Comparison of ENCODE assay signal across 8 cellular contexts in genomic region chr7:131108212-131108980, GRCh38.
DNase-seq lines count a peak whose midpoint lies in the region; ATAC-seq and TF ChIP-seq lines count a peak whose summit lies in the region.

No MANE protein-coding gene starts in this region.

- TF ChIP-seq CTCF in AG04449 (IDR thresholded peaks at IDR 0.05; ENCODE audit: insufficient read depth, low read length, missing control alignments) (no peak), endothelial cell (IDR thresholded peaks at IDR 0.05; ENCODE audit: unreplicated experiment) (no peak)

- H3K27ac Mint-ChIP-seq in T-cell (peak overlapping the region; percentile 96 to 99), endothelial cell (ENCODE audit: unreplicated experiment) (peak overlapping the region; percentile 15)
- peak overlapping the region; percentile 96 to 100 (median 100) for H3K27ac Mint-ChIP-seq in naive thymus-derived CD8-positive, alpha-beta T cell

- no peaks in the 10 kb centered on the region for H3K9me3 Mint-ChIP-seq in T-cell
- no peaks in the 10 kb centered on the region for H3K9me3 Mint-ChIP-seq in endothelial cell (ENCODE audit: unreplicated experiment)
- H3K9me3 Mint-ChIP-seq in naive thymus-derived CD8-positive, alpha-beta T cell = peaks cover 0 to 7% (median 0%) of the 10 kb centered on the region in 9 donors

- H3K4me3 Mint-ChIP-seq in T-cell = peak overlapping the region; percentile 95 to 99 (median 98)
- H3K4me3 Mint-ChIP-seq in endothelial cell (ENCODE audit: unreplicated experiment) = peak overlapping the region; percentile 97
- H3K4me3 Mint-ChIP-seq in naive thymus-derived CD8-positive, alpha-beta T cell = peak overlapping the region; percentile 92 to 100 (median 99)

- H3K27me3 Mint-ChIP-seq in T-cell (no peaks in the 10 kb centered on the region), endothelial cell (ENCODE audit: unreplicated experiment) (peaks cover 27% of the 10 kb centered on the region)
- peaks cover 0 to 7% (median 0%) of the 10 kb centered on the region in 5 donors for H3K27me3 Mint-ChIP-seq in naive thymus-derived CD8-positive, alpha-beta T cell

- POLR2A ChIA-PET in AG04449 (lab: Yijun Ruan, JAX) (no interaction called here), T-cell (lab: Charles Lee) (interaction anchor here (0.5 to 2.4 kb wide), 14 partner anchors 9 to 266 kb away, joined by 3 to 16 read pairs (median 4); no protein-coding TSS in a partner anchor)
- POLR2A ChIA-PET in naive thymus-derived CD8-positive, alpha-beta T cell (lab: Charles Lee) = interaction anchor here (0.6 to 6.4 kb wide), 8 partner anchors 13 to 316 kb away, joined by 3 to 45 read pairs (median 4); partner anchors contain the start of gene MKLN1

- DNase-seq in AG04449 (ENCODE audit: low read depth, low spot score) (no peak), T-cell (peak in 24 of 34 experiments; percentile 28 to 69 (median 50)), endothelial cell (ENCODE audit: low spot score) (no peak), AG08395 (ENCODE audit: low spot score) (no peak)
- DNase-seq in naive thymus-derived CD8-positive, alpha-beta T cell = peak in 9 of 10 donors; percentile 38 to 84 (median 72)

- peaks cover 55 to 64% (median 63%) of the 10 kb centered on the region in 3 donors for H3K4me1 Mint-ChIP-seq in T-cell
- peaks cover 30% of the 10 kb centered on the region for H3K4me1 Mint-ChIP-seq in endothelial cell (ENCODE audit: unreplicated experiment)
- H3K4me1 Mint-ChIP-seq in naive thymus-derived CD8-positive, alpha-beta T cell = peaks cover 43 to 71% (median 66%) of the 10 kb centered on the region in 4 donors

- peak; percentile 17 for ATAC-seq in GM18520 (IDR thresholded peaks at IDR 0.05; ENCODE audit: unreplicated experiment)
- ATAC-seq in T-cell (replicated peaks in 1 of 4) = peak in 2 of 4 experiments; percentile 13 to 20
- peak; percentile 9 to 21 for ATAC-seq in naive thymus-derived CD8-positive, alpha-beta T cell
- no peak for ATAC-seq in GM21367 (IDR thresholded peaks at IDR 0.05; ENCODE audit: unreplicated experiment)
- ATAC-seq in GM19395 (IDR thresholded peaks at IDR 0.05; ENCODE audit: unreplicated experiment) = no peak

- H3K4me3 ChIP-seq in AG04449 (ENCODE audit: low read depth, low read length) = peak overlapping the region; percentile 85

- CTCF ChIA-PET in AG04449 (lab: Yijun Ruan, JAX) (interaction anchor here (1.0 to 2.4 kb wide), 3 partner anchors 37 to 195 kb away, joined by 3 to 10 read pairs (median 4); no protein-coding TSS in a partner anchor), T-cell (lab: Charles Lee) (interaction anchor here (0.5 to 1.2 kb wide), 2 partner anchors 38 to 211 kb away, joined by 3 to 4 read pairs; no protein-coding TSS in a partner anchor)

- H3K36me3 Mint-ChIP-seq in T-cell (peaks cover 25% of the 10 kb centered on the region), endothelial cell (ENCODE audit: low read depth, unreplicated experiment) (no peaks in the 10 kb centered on the region)
- H3K36me3 Mint-ChIP-seq in naive thymus-derived CD8-positive, alpha-beta T cell = peaks cover 4 to 26% (median 9%) of the 10 kb centered on the region in 3 donors

Comparison
In these comparisons a context has a peak if more than half of its experiments do, and no peak if none do; other contexts are left out.
1. DNase-seq: peak in T-cell (24 of 34) and naive thymus-derived CD8-positive, alpha-beta T cell (9 of 10); none in AG04449 (single experiment), endothelial cell (single experiment) and AG08395 (single experiment).
2. ATAC-seq: peak in GM18520 (single experiment) and naive thymus-derived CD8-positive, alpha-beta T cell (2 of 2); none in GM21367 (single experiment) and GM19395 (single experiment).
3. H3K27ac Mint-ChIP-seq: peak in every context shown above with its lines; median percentile 100 in naive thymus-derived CD8-positive, alpha-beta T cell; 98 in T-cell; 15 in endothelial cell.
4. Peak in every context shown above with its lines, with median percentiles within 50 percentile points of each other: H3K4me3 Mint-ChIP-seq.